28 cellular contexts compared by ENCODE assay signal in genomic region chr9:38412751-38413150, GRCh38. TPM values are rescaled to one million over a fixed set of nuclear protein-coding genes. Genes with fewer than 3 reads are reported as not detected.
"Had no signal": no experiment of that assay in that cellular context is flagged by ENCODE, and none has a peak within 500 bp of the region (broad histone marks: within the 10 kb centered on the region; RNA-seq: fewer than 3 reads in every experiment).

No MANE protein-coding gene starts in this region.

- H3K9me3 ChIP-seq: colonic mucosa, esophagus squamous epithelium, lower lobe of right lung, neutrophil, pancreas, right lobe of liver, stomach, thyroid gland had no signal

- H3K27ac ChIP-seq: colonic mucosa, esophagus squamous epithelium, lower lobe of right lung, neutrophil, pancreas, right lobe of liver, stomach, thyroid gland had no signal

- H3K4me3 ChIP-seq: colonic mucosa, esophagus squamous epithelium, lower lobe of right lung, pancreas, right lobe of liver, smooth muscle cell, stomach, thyroid gland had no signal

- DNase-seq: colonic mucosa; effector CD8-positive, alpha-beta T cell; esophagus squamous epithelium; foreskin melanocyte; hypothalamus; immature natural killer cell; islet precursor cell; left ventricle myocardium superior; lower lobe of right lung; naive thymus-derived CD8-positive, alpha-beta T cell; nephron progenitor cell; pancreas; right lobe of liver; stimulated activated CD4-positive, alpha-beta T cell treated with anti-CD3 and anti-CD28 coated beads, Interleukin-12 subunit alpha, Interleukin-12 subunit beta, amount 100 ng/mL, for 4 hours; stimulated activated CD4-positive, alpha-beta T cell treated with anti-CD3 and anti-CD28 coated beads, Interleukin-1b, Interleukin-23, amount 100 ng/mL, for 48 hours; stimulated activated CD4-positive, alpha-beta T cell treated with anti-CD3 and anti-CD28 coated beads, Interleukin-4, amount 100 ng/mL, for 1 hour; stimulated activated naive CD4-positive, alpha-beta T cell treated with Interleukin-2 at 50 U/mL for 16 hours; stomach; thyroid gland; trophoblast cell had no signal

- H3K4me1 ChIP-seq: colonic mucosa, esophagus squamous epithelium, lower lobe of right lung, pancreas, right lobe of liver, stomach had no signal

- H3K36me3 ChIP-seq: colonic mucosa, esophagus squamous epithelium, lower lobe of right lung, neutrophil, pancreas, right lobe of liver, stomach, thyroid gland had no signal

- H3K27me3 ChIP-seq: colonic mucosa, right lobe of liver, thyroid gland had no signal

- FAIRE-seq: endothelial cell of umbilical vein, pancreas had no signal

- ATAC-seq: left ventricle myocardium superior; lower lobe of right lung; naive thymus-derived CD8-positive, alpha-beta T cell; pancreas; right lobe of liver; stimulated activated effector memory CD8-positive, alpha-beta T cell treated with anti-CD3 and anti-CD28 coated beads, Interleukin-12 subunit alpha, Interleukin-12 subunit beta, amount 100 ng/mL, for 72 hours had no signal

RNA-seq across cellular contexts. Expression of gene IGFBPL1, which starts 11.5 kb away (rescaled TPM):
- total RNA-seq: endothelial cell of umbilical vein; esophagus squamous epithelium; left ventricle myocardium superior; mesenteric fat pad; naive thymus-derived CD8-positive, alpha-beta T cell; omental fat pad; subcutaneous adipose tissue; ureter had no signal
- polyA plus RNA-seq: endothelial cell of umbilical vein; immature natural killer cell; naive thymus-derived CD8-positive, alpha-beta T cell had no signal
